Comparison of ENCODE assay signal across 8 cellular contexts in genomic region chr17:63842540-63843386, GRCh38. TPM values are rescaled to one million over a fixed set of nuclear protein-coding genes. Genes with fewer than 3 reads are reported as not detected.
DNase-seq lines count a peak whose midpoint lies in the region; ATAC-seq and TF ChIP-seq lines count a peak whose summit lies in the region.

Gene SMARCD2, minus strand, starts transcription at chr17:63842685. Its CDS starts 11 bp downstream, at chr17:63842674.

- no peaks in the 10 kb centered on the region for H3K27me3 Mint-ChIP-seq in activated B cell treated with CpG ODN at 0.5 μM for 24 hours
- H3K27me3 Mint-ChIP-seq in immature natural killer cell (ENCODE audit: low read depth in 3 of 3) = peaks cover 2 to 11% (median 5%) of the 10 kb centered on the region in 3 donors

- DNase-seq in AG04450 (ENCODE audit: low read depth, low spot score) = peak; percentile 99
- peak; percentile 98 for DNase-seq in NCI-H226
- peak; percentile 96 for DNase-seq in activated B cell treated with CpG ODN at 0.5 μM for 24 hours
- peak; percentile 83 to 100 (median 98) for DNase-seq in caudate nucleus (lab: John Stamatoyannopoulos, UW)
- DNase-seq in immature natural killer cell = peak; percentile 97 to 98 (median 98)
- peak; percentile 100 for DNase-seq in spleen

- H3K27ac Mint-ChIP-seq in activated B cell treated with CpG ODN at 0.5 μM for 24 hours (peak within 1 kb of the TSS; percentile 95), immature natural killer cell (peak within 1 kb of the TSS; percentile 85 to 93 (median 92))

- H3K36me3 ChIP-seq in spleen = peaks cover 0 to 7% (median 0%) of the 10 kb centered on the region in 6 donors

- H3K36me3 Mint-ChIP-seq in activated B cell treated with CpG ODN at 0.5 μM for 24 hours (ENCODE audit: low read depth) = peaks cover 6% of the 10 kb centered on the region
- no peaks in the 10 kb centered on the region for H3K36me3 Mint-ChIP-seq in immature natural killer cell

- in situ Hi-C loops in GM18951 (cut with MboI; ENCODE audit: low sequenced_read_pairs, unreplicated experiment) = no loop called here

- intact Hi-C loops in activated B cell treated with CpG ODN at 0.5 μM for 24 hours (cut with micrococcal nuclease) = loop anchor here (1.0 to 10.0 kb wide), 11 partner anchors 15 to 820 kb away; partner anchors contain the start of genes CCDC47, CEP95, DCAF7 and DDX5
- intact Hi-C loops in spleen (cut with DNase I; ENCODE audit: low total_unique reads) = no loop called here

- H3K9me3 Mint-ChIP-seq in activated B cell treated with CpG ODN at 0.5 μM for 24 hours (no peaks in the 10 kb centered on the region), immature natural killer cell (no peaks in the 10 kb centered on the region)

- no peaks in the 10 kb centered on the region for H3K27me3 ChIP-seq in AG04450 (ENCODE audit: control insufficient read depth, insufficient read depth, low read length)
- H3K27me3 ChIP-seq in spleen (replicated peaks in 1 of 7) = peaks cover 0 to 7% (median 0%) of the 10 kb centered on the region in 7 donors

- H3K9me3 ChIP-seq in AG04450 (ENCODE audit: control insufficient read depth, insufficient read depth, low read length) = no peaks in the 10 kb centered on the region; the same call in 1 of the 2 replicates
- no peaks in the 10 kb centered on the region for H3K9me3 ChIP-seq in spleen

- POLR2A ChIA-PET in AG04450 (lab: Yijun Ruan, JAX) (interaction anchor here (0.6 to 1.7 kb wide), 8 partner anchors 16 to 663 kb away, joined by 3 to 12 read pairs (median 4); partner anchors contain the start of genes CCDC47 and DDX42), activated B cell treated with CpG ODN at 0.5 μM for 24 hours (lab: Charles Lee) (interaction anchor here (0.5 to 8.3 kb wide), 27 partner anchors 10 to 663 kb away, joined by 3 to 112 read pairs (median 7); partner anchors contain the start of genes CCDC47, CEP95, DDX42 and DDX5)

- CTCF ChIA-PET in AG04450 (lab: Charles Lee) (interaction anchor here (0.7 kb wide), 1 partner anchor 8 kb away, joined by 3 read pairs; no protein-coding TSS in a partner anchor), activated B cell treated with CpG ODN at 0.5 μM for 24 hours (lab: Charles Lee) (interaction anchor here (1.2 kb wide), 1 partner anchor 16 kb away, joined by 4 read pairs; the partner anchor contains the start of gene PSMC5)

- peaks cover 42 to 68% (median 56%) of the 10 kb centered on the region in 6 donors for H3K4me1 ChIP-seq in spleen

- H3K4me1 Mint-ChIP-seq in activated B cell treated with CpG ODN at 0.5 μM for 24 hours (peaks cover 49% of the 10 kb centered on the region), immature natural killer cell (peaks cover 41 to 49% of the 10 kb centered on the region in 2 donors)

- H3K4me3 Mint-ChIP-seq in activated B cell treated with CpG ODN at 0.5 μM for 24 hours = peak within 1 kb of the TSS; percentile 94
- H3K4me3 Mint-ChIP-seq in immature natural killer cell = peak within 1 kb of the TSS; percentile 89 to 95 (median 92)

- H3K4me3 ChIP-seq in AG04450 (ENCODE audit: low read depth, low read length) = peak within 1 kb of the TSS; percentile 88
- peak within 1 kb of the TSS; percentile 60 to 91 (median 84) for H3K4me3 ChIP-seq in spleen

- peak; percentile 68 for ATAC-seq in HG03196 (IDR thresholded peaks at IDR 0.05; ENCODE audit: unreplicated experiment)
- peak; percentile 90 for ATAC-seq in activated B cell treated with CpG ODN at 0.5 μM for 24 hours (ENCODE audit: low read depth)

- 0 to 1% (median 0%) methylated on average over 4 to 92 of the region's 92 CpGs for WGBS in spleen, 5 donors

- TF ChIP-seq POLR2A in GM18951 (IDR thresholded peaks at IDR 0.05; ENCODE audit: extremely low read depth, insufficient read depth, insufficient read length) (peak; percentile 86), spleen (IDR thresholded peaks at IDR 0.05) (peak; percentile 59 to 95 (median 65))

- H3K27ac ChIP-seq in AG04450 (ENCODE audit: low read depth, low read length) = peak within 1 kb of the TSS; percentile 77
- H3K27ac ChIP-seq in caudate nucleus (ENCODE audit: low read depth, low read length) = peak within 1 kb of the TSS; percentile 86
- peak within 1 kb of the TSS; percentile 91 to 97 (median 97) for H3K27ac ChIP-seq in spleen

- TF ChIP-seq CTCF in AG04450 (IDR thresholded peaks at IDR 0.05; ENCODE audit: low read depth, low read length) (no peak), activated B cell treated with CpG ODN at 0.5 μM for 24 hours (IDR thresholded peaks at IDR 0.05) (no peak), spleen (IDR thresholded peaks at IDR 0.05 in 8 of 11, conservative IDR thresholded peaks at IDR 0.05 in 3 of 11) (peak in 4 of 11 experiments; percentile 22 to 48 (median 26))

RNA-seq across cellular contexts. Expression of gene SMARCD2, which starts in this region (rescaled TPM):
- polyA plus RNA-seq in AG04450 (2011; rRNA removed) (48.8 and 58.3 TPM in 2 replicates), immature natural killer cell (10 to 100 TPM; 77.9 to 83.7 (median 82.9) TPM), spleen (10 to 100 TPM; 47.3 to 84.8 (median 57.9) TPM)
- 63.7 and 93.2 TPM in 2 replicates for polyA minus RNA-seq in AG04450 (2011; rRNA and poly(A)+ RNA removed)
- total RNA-seq in activated B cell treated with CpG ODN at 0.5 μM for 24 hours (114 and 117 TPM in 2 replicates), spleen (100 to 1,000 TPM in 3 of 7 donors, 10 to 100 TPM in 4; 76.5 to 154 (median 95.7) TPM)

Comparison
In these comparisons a context has a peak if more than half of its experiments do, and no peak if none do; other contexts are left out.
1. Peak in every context shown above with its lines: DNase-seq, ATAC-seq, H3K4me3 ChIP-seq and H3K27ac ChIP-seq.